1 cellular context compared by ENCODE assay signal in the genomic region with DNA sequence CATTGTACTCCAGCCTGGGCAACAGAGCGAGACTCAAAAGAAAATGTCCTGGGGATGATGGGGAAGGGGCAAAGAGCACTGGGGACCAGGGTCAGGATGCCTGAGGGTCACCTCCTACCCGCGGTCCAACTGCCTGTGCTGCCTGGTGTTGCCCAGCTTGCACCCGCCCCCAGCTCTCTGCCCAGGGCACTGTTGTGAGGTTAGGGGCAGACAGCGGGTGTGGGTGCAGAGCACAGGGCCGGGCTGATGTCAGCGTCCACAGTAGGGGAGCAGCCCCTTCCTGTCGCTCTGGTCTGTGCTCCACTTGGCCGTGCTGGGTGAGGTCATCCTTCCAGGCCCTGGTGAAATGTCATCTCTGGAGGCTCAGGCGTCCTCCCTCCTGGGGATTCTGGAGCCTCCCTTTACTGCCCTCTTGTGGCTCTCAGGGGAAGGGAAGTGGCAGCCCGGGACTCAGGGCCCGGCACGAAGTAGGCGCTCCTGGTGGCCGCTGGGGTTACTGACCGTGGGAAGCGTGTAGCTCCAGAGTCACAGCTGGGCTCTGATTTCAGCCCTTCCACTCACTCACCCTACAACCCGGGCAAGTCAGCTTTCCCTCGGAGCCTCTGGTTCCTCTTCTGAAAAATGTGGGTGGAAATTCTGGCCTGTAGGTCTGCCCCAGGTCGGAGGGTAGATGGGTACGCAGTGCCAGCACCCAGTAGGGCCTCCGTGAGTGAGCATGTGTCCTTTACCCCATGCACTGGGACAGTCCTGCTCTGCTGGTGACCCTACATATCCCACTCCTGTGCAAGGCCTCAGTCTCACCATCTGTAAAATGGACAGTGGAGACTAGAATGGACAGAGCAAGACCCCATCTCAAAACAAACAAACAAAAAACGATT.
A peak's percentile ranks its signal among the peaks of the same experiment; 100 is the strongest.
TF ChIP-seq lines count a peak whose summit lies in the region.

No MANE protein-coding gene starts in this region.

TF ChIP-seq in HepG2, 621 proteins besides CTCF, POLR2A, EP300 and RAD21 (continued from another document and continues in another):
- TF ChIP-seq, protein P1, sequence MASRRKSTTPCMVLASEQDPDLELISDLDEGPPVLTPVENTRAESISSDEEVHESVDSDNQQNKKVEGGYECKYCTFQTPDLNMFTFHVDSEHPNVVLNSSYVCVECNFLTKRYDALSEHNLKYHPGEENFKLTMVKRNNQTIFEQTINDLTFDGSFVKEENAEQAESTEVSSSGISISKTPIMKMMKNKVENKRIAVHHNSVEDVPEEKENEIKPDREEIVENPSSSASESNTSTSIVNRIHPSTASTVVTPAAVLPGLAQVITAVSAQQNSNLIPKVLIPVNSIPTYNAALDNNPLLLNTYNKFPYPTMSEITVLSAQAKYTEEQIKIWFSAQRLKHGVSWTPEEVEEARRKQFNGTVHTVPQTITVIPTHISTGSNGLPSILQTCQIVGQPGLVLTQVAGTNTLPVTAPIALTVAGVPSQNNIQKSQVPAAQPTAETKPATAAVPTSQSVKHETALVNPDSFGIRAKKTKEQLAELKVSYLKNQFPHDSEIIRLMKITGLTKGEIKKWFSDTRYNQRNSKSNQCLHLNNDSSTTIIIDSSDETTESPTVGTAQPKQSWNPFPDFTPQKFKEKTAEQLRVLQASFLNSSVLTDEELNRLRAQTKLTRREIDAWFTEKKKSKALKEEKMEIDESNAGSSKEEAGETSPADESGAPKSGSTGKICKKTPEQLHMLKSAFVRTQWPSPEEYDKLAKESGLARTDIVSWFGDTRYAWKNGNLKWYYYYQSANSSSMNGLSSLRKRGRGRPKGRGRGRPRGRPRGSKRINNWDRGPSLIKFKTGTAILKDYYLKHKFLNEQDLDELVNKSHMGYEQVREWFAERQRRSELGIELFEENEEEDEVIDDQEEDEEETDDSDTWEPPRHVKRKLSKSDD (CRISPR knock-in tag; IDR thresholded peaks at IDR 0.05; ENCODE audit: low read depth), result 0 out of 2 replicates have a peak, but pooled peaks have one; percentile 48
- TF ChIP-seq, protein P2, sequence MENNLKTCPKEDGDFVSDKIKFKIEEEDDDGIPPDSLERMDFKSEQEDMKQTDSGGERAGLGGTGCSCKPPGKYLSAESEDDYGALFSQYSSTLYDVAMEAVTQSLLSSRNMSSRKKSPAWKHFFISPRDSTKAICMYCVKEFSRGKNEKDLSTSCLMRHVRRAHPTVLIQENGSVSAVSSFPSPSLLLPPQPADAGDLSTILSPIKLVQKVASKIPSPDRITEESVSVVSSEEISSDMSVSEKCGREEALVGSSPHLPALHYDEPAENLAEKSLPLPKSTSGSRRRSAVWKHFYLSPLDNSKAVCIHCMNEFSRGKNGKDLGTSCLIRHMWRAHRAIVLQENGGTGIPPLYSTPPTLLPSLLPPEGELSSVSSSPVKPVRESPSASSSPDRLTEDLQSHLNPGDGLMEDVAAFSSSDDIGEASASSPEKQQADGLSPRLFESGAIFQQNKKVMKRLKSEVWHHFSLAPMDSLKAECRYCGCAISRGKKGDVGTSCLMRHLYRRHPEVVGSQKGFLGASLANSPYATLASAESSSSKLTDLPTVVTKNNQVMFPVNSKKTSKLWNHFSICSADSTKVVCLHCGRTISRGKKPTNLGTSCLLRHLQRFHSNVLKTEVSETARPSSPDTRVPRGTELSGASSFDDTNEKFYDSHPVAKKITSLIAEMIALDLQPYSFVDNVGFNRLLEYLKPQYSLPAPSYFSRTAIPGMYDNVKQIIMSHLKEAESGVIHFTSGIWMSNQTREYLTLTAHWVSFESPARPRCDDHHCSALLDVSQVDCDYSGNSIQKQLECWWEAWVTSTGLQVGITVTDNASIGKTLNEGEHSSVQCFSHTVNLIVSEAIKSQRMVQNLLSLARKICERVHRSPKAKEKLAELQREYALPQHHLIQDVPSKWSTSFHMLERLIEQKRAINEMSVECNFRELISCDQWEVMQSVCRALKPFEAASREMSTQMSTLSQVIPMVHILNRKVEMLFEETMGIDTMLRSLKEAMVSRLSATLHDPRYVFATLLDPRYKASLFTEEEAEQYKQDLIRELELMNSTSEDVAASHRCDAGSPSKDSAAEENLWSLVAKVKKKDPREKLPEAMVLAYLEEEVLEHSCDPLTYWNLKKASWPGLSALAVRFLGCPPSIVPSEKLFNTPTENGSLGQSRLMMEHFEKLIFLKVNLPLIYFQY (CRISPR knock-in tag; IDR thresholded peaks at IDR 0.05; ENCODE audit: borderline replicate concordance), result 0 out of 2 replicates have a peak, but pooled peaks have one; percentile 22
- TF ChIP-seq SP5 (CRISPR knock-in tag; IDR thresholded peaks at IDR 0.05; ENCODE audit: borderline replicate concordance, low read depth) (no peak), SOX13 (IDR thresholded peaks at IDR 0.05) (no peak), SOX13 (CRISPR knock-in tag; conservative IDR thresholded peaks at IDR 0.05 in 1 of 2, IDR thresholded peaks at IDR 0.05 in 1 of 2) (no peak), ZNF121 (CRISPR knock-in tag; IDR thresholded peaks at IDR 0.05) (no peak), PHF8 (CRISPR knock-in tag; IDR thresholded peaks at IDR 0.05) (0 out of 2 replicates have a peak, but pooled peaks have one; percentile 25), ELF4 (CRISPR knock-in tag; IDR thresholded peaks at IDR 0.05; ENCODE audit: borderline replicate concordance) (no peak), HMG20B (CRISPR knock-in tag; conservative IDR thresholded peaks at IDR 0.05) (no peak), GABPA (IDR thresholded peaks at IDR 0.05; ENCODE audit: low read depth, low read length) (no peak), GABPA (CRISPR knock-in tag; IDR thresholded peaks at IDR 0.05; ENCODE audit: low read depth) (peak; percentile 42; the same call in 1 of the 2 replicates), SPEN (CRISPR knock-in tag; IDR thresholded peaks at IDR 0.05; ENCODE audit: low read depth) (peak; percentile 33; the same call in 1 of the 2 replicates), NBN (conservative IDR thresholded peaks at IDR 0.05) (no peak), RCOR2 (CRISPR knock-in tag; IDR thresholded peaks at IDR 0.05) (0 out of 2 replicates have a peak, but pooled peaks have one; percentile 32), ZSCAN21 (CRISPR knock-in tag; IDR thresholded peaks at IDR 0.05; ENCODE audit: borderline replicate concordance) (peak; percentile 20; the same call in 1 of the 2 replicates), GATAD2A (CRISPR knock-in tag; IDR thresholded peaks at IDR 0.05) (peak; percentile 58), ZNF772 (CRISPR knock-in tag; IDR thresholded peaks at IDR 0.05) (peak; percentile 38; the same call in 1 of the 2 replicates), AKAP8 (CRISPR knock-in tag; IDR thresholded peaks at IDR 0.05) (no peak), GABPB1 (CRISPR knock-in tag; IDR thresholded peaks at IDR 0.05) (peak; percentile 60; the same call in 1 of the 2 replicates), ZNF235 (CRISPR knock-in tag; IDR thresholded peaks at IDR 0.05; ENCODE audit: borderline replicate concordance) (no peak), JUN (CRISPR knock-in tag; IDR thresholded peaks at IDR 0.05) (peak; percentile 89), KLF12 (CRISPR knock-in tag; IDR thresholded peaks at IDR 0.05; ENCODE audit: borderline replicate concordance) (no peak), ZNF570 (CRISPR knock-in tag; IDR thresholded peaks at IDR 0.05; ENCODE audit: borderline replicate concordance) (no peak), KLF16 (CRISPR knock-in tag; IDR thresholded peaks at IDR 0.05) (peak in 1 of 2 experiments; percentile 76; a peak in 2 of 4 replicates), ZNF674 (CRISPR knock-in tag; IDR thresholded peaks at IDR 0.05; ENCODE audit: low read depth) (no peak), HDAC6 (IDR thresholded peaks at IDR 0.05; ENCODE audit: low read depth, low read length) (no peak), ZNF3 (CRISPR knock-in tag; IDR thresholded peaks at IDR 0.05) (no peak), KLF6 (CRISPR knock-in tag; IDR thresholded peaks at IDR 0.05) (no peak), EED (CRISPR knock-in tag; IDR thresholded peaks at IDR 0.05) (no peak)
- TF ChIP-seq, protein P3, sequence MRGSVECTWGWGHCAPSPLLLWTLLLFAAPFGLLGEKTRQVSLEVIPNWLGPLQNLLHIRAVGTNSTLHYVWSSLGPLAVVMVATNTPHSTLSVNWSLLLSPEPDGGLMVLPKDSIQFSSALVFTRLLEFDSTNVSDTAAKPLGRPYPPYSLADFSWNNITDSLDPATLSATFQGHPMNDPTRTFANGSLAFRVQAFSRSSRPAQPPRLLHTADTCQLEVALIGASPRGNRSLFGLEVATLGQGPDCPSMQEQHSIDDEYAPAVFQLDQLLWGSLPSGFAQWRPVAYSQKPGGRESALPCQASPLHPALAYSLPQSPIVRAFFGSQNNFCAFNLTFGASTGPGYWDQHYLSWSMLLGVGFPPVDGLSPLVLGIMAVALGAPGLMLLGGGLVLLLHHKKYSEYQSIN (CRISPR knock-in tag; IDR thresholded peaks at IDR 0.05; ENCODE audit: borderline replicate concordance), result no peak
- TF ChIP-seq, protein P4, sequence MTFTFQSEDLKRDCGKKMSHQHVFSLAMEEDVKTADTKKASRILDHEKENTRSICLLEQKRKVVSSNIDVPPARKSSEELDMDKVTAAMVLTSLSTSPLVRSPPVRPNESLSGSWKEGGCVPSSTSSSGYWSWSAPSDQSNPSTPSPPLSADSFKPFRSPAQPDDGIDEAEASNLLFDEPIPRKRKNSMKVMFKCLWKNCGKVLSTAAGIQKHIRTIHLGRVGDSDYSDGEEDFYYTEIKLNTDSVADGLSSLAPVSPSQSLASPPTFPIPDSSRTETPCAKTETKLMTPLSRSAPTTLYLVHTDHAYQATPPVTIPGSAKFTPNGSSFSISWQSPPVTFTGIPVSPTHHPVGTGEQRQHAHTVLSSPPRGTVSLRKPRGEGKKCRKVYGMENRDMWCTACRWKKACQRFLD (CRISPR knock-in tag; IDR thresholded peaks at IDR 0.05; ENCODE audit: borderline replicate concordance), result no peak
- TF ChIP-seq, protein P5, sequence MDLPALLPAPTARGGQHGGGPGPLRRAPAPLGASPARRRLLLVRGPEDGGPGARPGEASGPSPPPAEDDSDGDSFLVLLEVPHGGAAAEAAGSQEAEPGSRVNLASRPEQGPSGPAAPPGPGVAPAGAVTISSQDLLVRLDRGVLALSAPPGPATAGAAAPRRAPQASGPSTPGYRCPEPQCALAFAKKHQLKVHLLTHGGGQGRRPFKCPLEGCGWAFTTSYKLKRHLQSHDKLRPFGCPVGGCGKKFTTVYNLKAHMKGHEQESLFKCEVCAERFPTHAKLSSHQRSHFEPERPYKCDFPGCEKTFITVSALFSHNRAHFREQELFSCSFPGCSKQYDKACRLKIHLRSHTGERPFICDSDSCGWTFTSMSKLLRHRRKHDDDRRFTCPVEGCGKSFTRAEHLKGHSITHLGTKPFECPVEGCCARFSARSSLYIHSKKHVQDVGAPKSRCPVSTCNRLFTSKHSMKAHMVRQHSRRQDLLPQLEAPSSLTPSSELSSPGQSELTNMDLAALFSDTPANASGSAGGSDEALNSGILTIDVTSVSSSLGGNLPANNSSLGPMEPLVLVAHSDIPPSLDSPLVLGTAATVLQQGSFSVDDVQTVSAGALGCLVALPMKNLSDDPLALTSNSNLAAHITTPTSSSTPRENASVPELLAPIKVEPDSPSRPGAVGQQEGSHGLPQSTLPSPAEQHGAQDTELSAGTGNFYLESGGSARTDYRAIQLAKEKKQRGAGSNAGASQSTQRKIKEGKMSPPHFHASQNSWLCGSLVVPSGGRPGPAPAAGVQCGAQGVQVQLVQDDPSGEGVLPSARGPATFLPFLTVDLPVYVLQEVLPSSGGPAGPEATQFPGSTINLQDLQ (CRISPR knock-in tag; IDR thresholded peaks at IDR 0.05), result no peak
- TF ChIP-seq, protein P6, sequence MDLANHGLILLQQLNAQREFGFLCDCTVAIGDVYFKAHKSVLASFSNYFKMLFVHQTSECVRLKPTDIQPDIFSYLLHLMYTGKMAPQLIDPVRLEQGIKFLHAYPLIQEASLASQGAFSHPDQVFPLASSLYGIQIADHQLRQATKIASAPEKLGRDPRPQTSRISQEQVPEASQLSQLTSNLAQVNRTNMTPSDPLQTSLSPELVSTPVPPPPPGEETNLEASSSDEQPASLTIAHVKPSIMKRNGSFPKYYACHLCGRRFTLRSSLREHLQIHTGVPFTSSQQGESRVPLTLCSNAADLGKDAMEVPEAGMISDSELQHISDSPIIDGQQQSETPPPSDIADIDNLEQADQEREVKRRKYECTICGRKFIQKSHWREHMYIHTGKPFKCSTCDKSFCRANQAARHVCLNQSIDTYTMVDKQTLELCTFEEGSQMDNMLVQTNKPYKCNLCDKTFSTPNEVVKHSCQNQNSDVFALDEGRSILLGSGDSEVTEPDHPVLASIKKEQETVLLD (CRISPR knock-in tag; IDR thresholded peaks at IDR 0.05; ENCODE audit: low read depth), result no peak
- TF ChIP-seq, protein P7, sequence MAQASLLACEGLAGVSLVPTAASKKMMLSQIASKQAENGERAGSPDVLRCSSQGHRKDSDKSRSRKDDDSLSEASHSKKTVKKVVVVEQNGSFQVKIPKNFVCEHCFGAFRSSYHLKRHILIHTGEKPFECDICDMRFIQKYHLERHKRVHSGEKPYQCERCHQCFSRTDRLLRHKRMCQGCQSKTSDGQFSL (CRISPR knock-in tag; IDR thresholded peaks at IDR 0.05), result no peak
- TF ChIP-seq, protein P8, sequence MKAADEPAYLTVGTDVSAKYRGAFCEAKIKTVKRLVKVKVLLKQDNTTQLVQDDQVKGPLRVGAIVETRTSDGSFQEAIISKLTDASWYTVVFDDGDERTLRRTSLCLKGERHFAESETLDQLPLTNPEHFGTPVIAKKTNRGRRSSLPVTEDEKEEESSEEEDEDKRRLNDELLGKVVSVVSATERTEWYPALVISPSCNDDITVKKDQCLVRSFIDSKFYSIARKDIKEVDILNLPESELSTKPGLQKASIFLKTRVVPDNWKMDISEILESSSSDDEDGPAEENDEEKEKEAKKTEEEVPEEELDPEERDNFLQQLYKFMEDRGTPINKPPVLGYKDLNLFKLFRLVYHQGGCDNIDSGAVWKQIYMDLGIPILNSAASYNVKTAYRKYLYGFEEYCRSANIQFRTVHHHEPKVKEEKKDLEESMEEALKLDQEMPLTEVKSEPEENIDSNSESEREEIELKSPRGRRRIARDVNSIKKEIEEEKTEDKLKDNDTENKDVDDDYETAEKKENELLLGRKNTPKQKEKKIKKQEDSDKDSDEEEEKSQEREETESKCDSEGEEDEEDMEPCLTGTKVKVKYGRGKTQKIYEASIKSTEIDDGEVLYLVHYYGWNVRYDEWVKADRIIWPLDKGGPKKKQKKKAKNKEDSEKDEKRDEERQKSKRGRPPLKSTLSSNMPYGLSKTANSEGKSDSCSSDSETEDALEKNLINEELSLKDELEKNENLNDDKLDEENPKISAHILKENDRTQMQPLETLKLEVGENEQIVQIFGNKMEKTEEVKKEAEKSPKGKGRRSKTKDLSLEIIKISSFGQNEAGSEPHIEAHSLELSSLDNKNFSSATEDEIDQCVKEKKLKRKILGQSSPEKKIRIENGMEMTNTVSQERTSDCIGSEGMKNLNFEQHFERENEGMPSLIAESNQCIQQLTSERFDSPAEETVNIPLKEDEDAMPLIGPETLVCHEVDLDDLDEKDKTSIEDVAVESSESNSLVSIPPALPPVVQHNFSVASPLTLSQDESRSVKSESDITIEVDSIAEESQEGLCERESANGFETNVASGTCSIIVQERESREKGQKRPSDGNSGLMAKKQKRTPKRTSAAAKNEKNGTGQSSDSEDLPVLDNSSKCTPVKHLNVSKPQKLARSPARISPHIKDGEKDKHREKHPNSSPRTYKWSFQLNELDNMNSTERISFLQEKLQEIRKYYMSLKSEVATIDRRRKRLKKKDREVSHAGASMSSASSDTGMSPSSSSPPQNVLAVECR (CRISPR knock-in tag; IDR thresholded peaks at IDR 0.05; ENCODE audit: borderline replicate concordance), result peak; percentile 57; the same call in 1 of the 2 replicates
